In the genomic region with DNA sequence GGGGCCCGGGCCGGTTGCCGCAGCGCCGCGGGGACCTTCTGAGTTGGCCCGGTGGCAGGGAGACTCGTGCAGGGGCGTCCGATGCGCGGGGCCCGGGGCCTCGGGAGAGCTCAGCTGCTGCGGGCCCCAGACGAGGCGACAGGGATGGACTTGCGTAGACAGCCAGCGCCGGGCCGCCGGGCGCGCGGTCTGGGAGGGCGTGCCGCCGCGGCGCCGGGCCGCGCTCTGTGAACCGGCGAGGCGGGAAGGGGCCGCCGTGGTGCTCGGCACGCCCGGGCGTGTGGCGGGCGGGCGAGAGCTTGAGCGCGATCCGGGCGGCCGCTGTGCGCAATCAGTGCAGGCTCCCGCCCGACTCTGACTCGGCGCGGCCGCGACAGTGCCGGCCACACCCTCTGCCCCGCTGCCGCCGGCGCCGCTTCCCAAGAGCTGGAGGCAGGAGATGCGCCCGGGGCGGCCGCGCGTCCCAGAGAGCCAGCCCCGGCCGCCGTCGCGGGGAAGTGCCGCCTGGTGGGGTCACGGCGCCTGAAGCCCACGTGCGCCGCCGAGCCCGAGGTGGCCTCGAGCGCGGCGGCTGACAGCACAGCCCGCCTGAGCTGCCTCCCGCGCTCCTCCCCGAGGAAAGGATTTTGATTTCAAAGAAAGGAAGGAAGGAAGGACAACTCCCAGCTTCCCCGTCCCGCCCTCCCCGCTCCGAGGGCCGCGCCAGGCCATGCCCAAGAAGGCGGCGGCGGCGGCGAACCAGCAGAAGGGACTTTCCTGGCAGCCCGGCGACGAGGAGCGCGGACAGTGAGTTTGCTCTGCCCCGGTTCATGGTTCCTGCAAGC, we compare ENCODE assay signal across 8 cellular contexts. TPM values are rescaled to one million over a fixed set of nuclear protein-coding genes. Genes with fewer than 3 reads are reported as not detected.
A peak's percentile ranks its signal among the peaks of the same experiment; 100 is the strongest.
DNase-seq lines count a peak whose midpoint lies in the region; ATAC-seq and FAIRE-seq lines count a peak whose summit lies in the region.

No MANE protein-coding gene starts in this region.

- DNase-seq in ACHN (peak; percentile 39), OCI-M1 (lab: John Stamatoyannopoulos, UW) (peak; percentile 53), activated gamma-delta T cell (lab: John Stamatoyannopoulos, UW) (peak; percentile 56), frontal cortex (ENCODE audit: low spot score in 2 of 2) (peak; percentile 62 to 71), neuronal stem cell (ENCODE audit: low spot score) (peak; percentile 31), aorta (peak; percentile 80 to 88)

- FAIRE-seq in frontal cortex (lab: Jason Lieb, UNC) = no peak

- H2BK12ac ChIP-seq in neuronal stem cell (ENCODE audit: low read length) = peak overlapping the region; percentile 5

- ATAC-seq in GM18517 (IDR thresholded peaks at IDR 0.05; ENCODE audit: unreplicated experiment) (peak; percentile 22), HG02970 (IDR thresholded peaks at IDR 0.05; ENCODE audit: low FRiP score, unreplicated experiment) (peak; percentile 39), aorta (ENCODE audit: low FRiP score) (peak; percentile 67)

- peak overlapping the region; percentile 100 for H2BK120ac ChIP-seq in neuronal stem cell (ENCODE audit: low read depth, low read length)

- in situ Hi-C loops in ACHN (cut with HindIII; ENCODE audit: low pct_ligation_motif_present, low pct_unique_long_range_greater_than_20kb, low sequenced_read_pairs) = no loop called here

- peak overlapping the region; percentile 52 for H2BK15ac ChIP-seq in neuronal stem cell (ENCODE audit: low read length)

- peak overlapping the region; percentile 29 for H2AK5ac ChIP-seq in neuronal stem cell (ENCODE audit: low read depth, low read length)

- H3K23ac ChIP-seq in neuronal stem cell (ENCODE audit: low read depth, low read length, poor library complexity) = peak overlapping the region; percentile 100

- H3K27ac ChIP-seq in neuronal stem cell (replicated peaks; ENCODE audit: low read length) (peak overlapping the region; percentile 79), aorta (ENCODE audit: low read depth in 1 of 2, low read length in 2 of 2) (peak overlapping the region; percentile 28 to 91)

- intact Hi-C loops in aorta (cut with DNase I) = loop anchor here (5.0 to 10.0 kb wide), 2 partner anchors 266 to 333 kb away; no protein-coding TSS in a partner anchor

- peak overlapping the region; percentile 92 for H3K9ac ChIP-seq in neuronal stem cell (ENCODE audit: low read depth, low read length, poor library complexity)

- H2AFZ ChIP-seq in neuronal stem cell (ENCODE audit: low read length) = peak overlapping the region; percentile 99

- no CpG with 5 or more reads among the region's 108 CpGs for WGBS in neuronal stem cell (ENCODE audit: extremely low coverage in 2 of 2, insufficient read length in 2 of 2, insufficient replicate concordance in 1 of 2), 2 donors
- 0% methylated on average over 75 to 108 of the region's 108 CpGs for WGBS in aorta, 2 donors

- H3K27me3 ChIP-seq in neuronal stem cell (ENCODE audit: control insufficient read depth in 3 of 3, insufficient read depth in 3 of 3, low read depth in 1 of 3, low read length in 3 of 3) (peaks cover 0 to 5% (median 0%) of the 10 kb centered on the region in 3 experiments), aorta (ENCODE audit: control insufficient read depth in 1 of 2, insufficient read depth in 2 of 2, low read length in 1 of 2) (no peaks in the 10 kb centered on the region)

- H3K36me3 ChIP-seq in neuronal stem cell (replicated peaks in 1 of 2; ENCODE audit: control insufficient read depth in 2 of 2, insufficient read depth in 2 of 2, low read length in 2 of 2) (peaks cover 7 to 37% of the 10 kb centered on the region in 2 donors), aorta (ENCODE audit: control insufficient read depth in 1 of 2, insufficient read depth in 2 of 2, low read length in 1 of 2) (peaks cover 0 to 3% of the 10 kb centered on the region in 2 donors)

- peaks cover 5 to 12% of the 10 kb centered on the region in 2 donors for H3K9me3 ChIP-seq in neuronal stem cell (replicated peaks in 1 of 2; ENCODE audit: control insufficient read depth in 2 of 2, insufficient read depth in 1 of 2, low read depth in 1 of 2, low read length in 2 of 2)
- H3K9me3 ChIP-seq in aorta (ENCODE audit: control insufficient read depth, low read length) = no peaks in the 10 kb centered on the region

- H2BK5ac ChIP-seq in neuronal stem cell (ENCODE audit: low read length) = peak overlapping the region; percentile 84

- no peak overlapping the region for H4K8ac ChIP-seq in neuronal stem cell (ENCODE audit: low read depth, low read length)

- peak overlapping the region; percentile 88 for H3K4me2 ChIP-seq in neuronal stem cell (ENCODE audit: insufficient read depth, low read length, poor library complexity, severe bottlenecking)

- peak overlapping the region; percentile 47 for H3K14ac ChIP-seq in neuronal stem cell (ENCODE audit: low read length)

- H4K91ac ChIP-seq in neuronal stem cell (ENCODE audit: low read depth, low read length, poor library complexity) = no peak overlapping the region

- peak overlapping the region; percentile 59 to 96 for H3K4me3 ChIP-seq in neuronal stem cell (ENCODE audit: low read length in 2 of 2)
- H3K4me3 ChIP-seq in aorta (ENCODE audit: low read length in 2 of 2) = peak overlapping the region; percentile 81 to 91

- H3K4ac ChIP-seq in neuronal stem cell (ENCODE audit: low read length) = peak overlapping the region; percentile 38

- H3K4me1 ChIP-seq in neuronal stem cell (ENCODE audit: control insufficient read depth in 2 of 2, insufficient read depth in 1 of 2, low read depth in 1 of 2, low read length in 2 of 2) (peaks cover 7 to 9% of the 10 kb centered on the region in 2 donors), aorta (ENCODE audit: control insufficient read depth in 1 of 2, insufficient read depth in 2 of 2, low read length in 2 of 2) (peaks cover 0 to 5% of the 10 kb centered on the region in 2 donors)

- H3K18ac ChIP-seq in neuronal stem cell (ENCODE audit: low read length) = peak overlapping the region; percentile 97

- H3K79me1 ChIP-seq in neuronal stem cell (ENCODE audit: low read depth, low read length) = peaks cover 15% of the 10 kb centered on the region

RNA-seq across cellular contexts. Expression of a gene that starts 0.7 kb away (rescaled TPM):
- total RNA-seq in frontal cortex = 6.1 TPM
- 19.5 TPM for polyA plus RNA-seq in neuronal stem cell (2013, experiment 1 of 2)
- polyA plus RNA-seq in neuronal stem cell (2013, experiment 2 of 2) = 20.2 TPM
- total RNA-seq in aorta = 10 to 100 TPM; 15.7 to 24.4 TPM
- 1 to 10 TPM; 1.6 to 4.3 TPM for polyA plus RNA-seq in aorta

RNA-seq across cellular contexts. Expression of a gene that starts 11.8 kb away (rescaled TPM):
- 12.2 TPM for total RNA-seq in frontal cortex
- 18.9 TPM for polyA plus RNA-seq in neuronal stem cell (2013, experiment 1 of 2)
- 19.2 TPM for polyA plus RNA-seq in neuronal stem cell (2013, experiment 2 of 2)
- total RNA-seq in aorta = 10 to 100 TPM; 27.0 to 31.0 TPM
- 10 to 100 TPM; 11.2 to 13.3 TPM for polyA plus RNA-seq in aorta

Comparison
In these comparisons a context has a peak if more than half of its experiments do, and no peak if none do; other contexts are left out.
1. Peak in every context shown above with its lines: DNase-seq, ATAC-seq, H3K4me3 ChIP-seq and H3K27ac ChIP-seq.
2. DNase-seq: peak in every context shown above with its lines; median percentile 84 in aorta; 66 in frontal cortex; 56 in activated gamma-delta T cell; 53 in OCI-M1; 39 in ACHN; 31 in neuronal stem cell.